ENCODE assay signal across 1 cellular context in the genomic region with DNA sequence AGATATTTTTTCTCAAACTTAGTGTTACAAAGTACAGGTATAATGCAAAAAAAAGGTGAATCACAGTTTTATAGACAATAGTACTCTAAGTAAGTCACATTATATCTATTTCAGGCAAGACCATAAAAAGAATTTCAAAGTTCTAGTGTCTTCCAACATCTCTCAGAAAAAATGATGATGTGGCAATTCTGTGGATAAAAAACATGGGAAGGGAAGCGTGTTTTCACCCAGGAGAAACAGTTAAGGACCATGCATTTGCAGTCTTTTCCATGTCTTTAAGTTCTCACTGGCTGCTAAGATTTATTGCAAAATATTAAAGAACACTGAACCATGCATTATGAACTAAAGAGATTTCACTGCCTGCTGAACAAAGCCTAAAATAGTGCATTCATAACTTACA.
TF ChIP-seq lines count a peak whose summit lies in the region.

No MANE protein-coding gene starts in this region.

TF ChIP-seq in GM23338, 12 proteins besides CTCF, POLR2A, EP300 and RAD21 (continued from another document):
- TF ChIP-seq, protein P1, sequence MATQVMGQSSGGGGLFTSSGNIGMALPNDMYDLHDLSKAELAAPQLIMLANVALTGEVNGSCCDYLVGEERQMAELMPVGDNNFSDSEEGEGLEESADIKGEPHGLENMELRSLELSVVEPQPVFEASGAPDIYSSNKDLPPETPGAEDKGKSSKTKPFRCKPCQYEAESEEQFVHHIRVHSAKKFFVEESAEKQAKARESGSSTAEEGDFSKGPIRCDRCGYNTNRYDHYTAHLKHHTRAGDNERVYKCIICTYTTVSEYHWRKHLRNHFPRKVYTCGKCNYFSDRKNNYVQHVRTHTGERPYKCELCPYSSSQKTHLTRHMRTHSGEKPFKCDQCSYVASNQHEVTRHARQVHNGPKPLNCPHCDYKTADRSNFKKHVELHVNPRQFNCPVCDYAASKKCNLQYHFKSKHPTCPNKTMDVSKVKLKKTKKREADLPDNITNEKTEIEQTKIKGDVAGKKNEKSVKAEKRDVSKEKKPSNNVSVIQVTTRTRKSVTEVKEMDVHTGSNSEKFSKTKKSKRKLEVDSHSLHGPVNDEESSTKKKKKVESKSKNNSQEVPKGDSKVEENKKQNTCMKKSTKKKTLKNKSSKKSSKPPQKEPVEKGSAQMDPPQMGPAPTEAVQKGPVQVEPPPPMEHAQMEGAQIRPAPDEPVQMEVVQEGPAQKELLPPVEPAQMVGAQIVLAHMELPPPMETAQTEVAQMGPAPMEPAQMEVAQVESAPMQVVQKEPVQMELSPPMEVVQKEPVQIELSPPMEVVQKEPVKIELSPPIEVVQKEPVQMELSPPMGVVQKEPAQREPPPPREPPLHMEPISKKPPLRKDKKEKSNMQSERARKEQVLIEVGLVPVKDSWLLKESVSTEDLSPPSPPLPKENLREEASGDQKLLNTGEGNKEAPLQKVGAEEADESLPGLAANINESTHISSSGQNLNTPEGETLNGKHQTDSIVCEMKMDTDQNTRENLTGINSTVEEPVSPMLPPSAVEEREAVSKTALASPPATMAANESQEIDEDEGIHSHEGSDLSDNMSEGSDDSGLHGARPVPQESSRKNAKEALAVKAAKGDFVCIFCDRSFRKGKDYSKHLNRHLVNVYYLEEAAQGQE (IDR thresholded peaks at IDR 0.05; ENCODE audit: unreplicated experiment) = no peak
- TF ChIP-seq ZNF462 (CRISPR knock-in tag; IDR thresholded peaks at IDR 0.05) = no peak
